Comparison of ENCODE assay signal across 39 cellular contexts in genomic region chr5:64667068-64667467, GRCh38. TPM values are rescaled to one million over a fixed set of nuclear protein-coding genes. Genes with fewer than 3 reads are reported as not detected.
"Had no signal": no experiment of that assay in that cellular context is flagged by ENCODE, and none has a peak within 500 bp of the region (broad histone marks: within the 10 kb centered on the region; RNA-seq: fewer than 3 reads in every experiment).

No MANE protein-coding gene starts in this region.

- FAIRE-seq: astrocyte, bronchial epithelial cell had no signal

- H3K4me1 ChIP-seq: adrenal gland, ascending aorta, breast epithelium had no signal

- H3K27me3 ChIP-seq: ascending aorta, body of pancreas, brain microvascular endothelial cell, breast epithelium, cardiac muscle cell had no signal

- H3K4me3 ChIP-seq: adrenal gland, ascending aorta, body of pancreas, breast epithelium, cardiac muscle cell had no signal

- DNase-seq: activated effector memory CD4-positive, alpha-beta T cell treated with anti-CD3 and anti-CD28 coated beads, Interleukin-2, amount 50 U/mL, for 16 hours; activated effector memory CD4-positive, alpha-beta T cell treated with Interleukin-2 at 50 U/mL for 16 hours; activated gamma-delta T cell; activated gamma-delta T cell treated with Interleukin-2 at 50 U/mL for 16 hours; activated naive CD4-positive, alpha-beta T cell; activated naive CD4-positive, alpha-beta T cell treated with anti-CD3 and anti-CD28 coated beads for 36 hours; activated naive CD4-positive, alpha-beta T cell treated with anti-CD3 and anti-CD28 coated beads, Interleukin-2, amount 10 ng/mL, durations not matched to agents 7 days and 5 days; activated naive CD4-positive, alpha-beta T cell treated with anti-CD3 and anti-CD28 coated beads, Interleukin-2, amount 50 U/mL, for 16 hours; activated naive CD4-positive, alpha-beta T cell treated with Interleukin-2 at 50 U/mL for 16 hours; activated naive CD8-positive, alpha-beta T cell treated with anti-CD3 and anti-CD28 coated beads for 36 hours; activated naive CD8-positive, alpha-beta T cell treated with anti-CD3 and anti-CD28 coated beads, Interleukin-2, amount 10 ng/mL, durations not matched to agents 7 days and 5 days; activated naive CD8-positive, alpha-beta T cell treated with anti-CD3 and anti-CD28 coated beads, Interleukin-2, amount 50 U/mL, for 24 hours; activated T-cell treated with anti-CD3 and anti-CD28 coated beads, Interleukin-2, amount 50 U/mL, for 1 hour; activated T-cell treated with anti-CD3 and anti-CD28 coated beads, Interleukin-2, amount 50 U/mL, for 24 hours; activated T-cell treated with anti-CD3 and anti-CD28 coated beads, Interleukin-2, amount 50 U/mL, for 4 hours; activated T-cell treated with anti-CD3 and anti-CD28 coated beads, Interleukin-2, amount 50 U/mL, for 48 hours; activated T-cell treated with anti-CD3 and anti-CD28 coated beads, Interleukin-2, amount 50 U/mL, for 72 hours; adrenal gland; amniotic stem cell; amygdala; anterior cingulate cortex; aorta; body of pancreas; brain microvascular endothelial cell; caudate nucleus; central memory CD4-positive, alpha-beta T cell; cerebellar nuclear complex had no signal

- ATAC-seq: activated naive CD4-positive, alpha-beta T cell treated with anti-CD3 and anti-CD28 coated beads, Interleukin-2, amount 50 U/mL, for 72 hours; activated naive CD8-positive, alpha-beta T cell treated with anti-CD3 and anti-CD28 coated beads, Interleukin-2, amount 50 U/mL, for 24 hours; activated T-cell treated with anti-CD3 and anti-CD28 coated beads, Interleukin-2, amount 50 U/mL, for 4 hours; activated T-cell treated with anti-CD3 and anti-CD28 coated beads, Interleukin-2, amount 50 U/mL, for 72 hours; activated T-helper 17 cell treated with anti-CD3 and anti-CD28 coated beads, Interleukin-2, amount 50 U/mL, for 72 hours; body of pancreas had no signal

- H3K36me3 ChIP-seq: adrenal gland, ascending aorta, brain microvascular endothelial cell, breast epithelium, cardiac muscle cell had no signal

- H3K9me3 ChIP-seq: adrenal gland, ascending aorta, body of pancreas, breast epithelium had no signal

- H3K27ac ChIP-seq: adrenal gland, ascending aorta, body of pancreas, breast epithelium, cardiac muscle cell had no signal

RNA-seq across cellular contexts. Expression of gene SHISAL2B, which starts 23.2 kb away (rescaled TPM):
- total RNA-seq: activated naive CD4-positive, alpha-beta T cell treated with anti-CD3 and anti-CD28 coated beads for 36 hours; activated naive CD4-positive, alpha-beta T cell treated with anti-CD3 and anti-CD28 coated beads, Interleukin-2, amount 50 U/mL, for 72 hours; activated naive CD8-positive, alpha-beta T cell treated with anti-CD3 and anti-CD28 coated beads for 36 hours; activated naive CD8-positive, alpha-beta T cell treated with anti-CD3 and anti-CD28 coated beads, Interleukin-2, amount 10 ng/mL, durations not matched to agents 7 days and 5 days; activated T-cell treated with anti-CD3 and anti-CD28 coated beads, Interleukin-2, amount 50 U/mL, for 4 hours; activated T-cell treated with anti-CD3 and anti-CD28 coated beads, Interleukin-2, amount 50 U/mL, for 72 hours; activated T-helper 1 cell treated with anti-CD3 and anti-CD28 coated beads, Interleukin-12 subunit alpha, Interleukin-12 subunit beta, Interleukin-2, Interleukin-4 antibody, amounts not matched to agents 30 ng/mL and 10 ng/mL and 1 ng/mL, durations not matched to agents 14 hours and 24 hours and 36 hours; activated T-helper 17 cell treated with anti-CD3 and anti-CD28 coated beads, Interleukin-2, amount 50 U/mL, for 72 hours; activated T-helper 2 cell treated with anti-CD3 and anti-CD28 coated beads, Interferon-gamma antibody, Interleukin-2, Interleukin-4, amounts not matched to agents 10 μg/mL and 5 μg/mL and 100 μg/mL, durations not matched to agents 14 hours and 24 hours and 36 hours; adrenal gland; aorta; ascending aorta; astrocyte; breast epithelium; bronchial epithelial cell; cardiac muscle cell; cardiac septum; cerebellum; chondrocyte had no signal
- polyA plus RNA-seq: aorta had no signal
